1 cellular context compared by ENCODE assay signal in genomic region chr20:45266977-45267376, GRCh38.
TF ChIP-seq lines count a peak whose summit lies in the region.

No MANE protein-coding gene starts in this region.

TF ChIP-seq in H1, 55 proteins besides CTCF, POLR2A, EP300 and RAD21:
- TF ChIP-seq SP1 (IDR thresholded peaks at IDR 0.05; ENCODE audit: low read depth, low read length) = no peak
- no peak for TF ChIP-seq POLR2AphosphoS5 (IDR thresholded peaks at IDR 0.05; ENCODE audit: low read depth, low read length)
- TF ChIP-seq MAX (IDR thresholded peaks at IDR 0.05) = no peak
- TF ChIP-seq ZNF274 (IDR thresholded peaks at IDR 0.05; ENCODE audit: borderline replicate concordance, extremely low read depth, low read length) = no peak
- no peak for TF ChIP-seq TEAD4 (IDR thresholded peaks at IDR 0.05; ENCODE audit: low read depth, low read length)
- no peak for TF ChIP-seq SRF (IDR thresholded peaks at IDR 0.05; ENCODE audit: low read depth, low read length)
- no peak for TF ChIP-seq CHD7 (IDR thresholded peaks at IDR 0.05; ENCODE audit: insufficient replicate concordance, low read length)
- TF ChIP-seq TBP (IDR thresholded peaks at IDR 0.05; ENCODE audit: low read depth, low read length) = no peak
- TF ChIP-seq MAFK (IDR thresholded peaks at IDR 0.05; ENCODE audit: low read depth, low read length) = no peak
- no peak for TF ChIP-seq NRF1 (IDR thresholded peaks at IDR 0.05; ENCODE audit: low read depth, low read length)
- no peak for TF ChIP-seq TAF7 (optimal IDR thresholded peaks at IDR 0.05; ENCODE audit: borderline replicate concordance, low read depth, low read length)
- TF ChIP-seq RXRA (IDR thresholded peaks at IDR 0.05; ENCODE audit: insufficient read depth, low read depth, low read length) = no peak
- TF ChIP-seq GABPA (IDR thresholded peaks at IDR 0.05; ENCODE audit: borderline replicate concordance, insufficient read depth, low read length) = no peak
- no peak for TF ChIP-seq KDM4A (IDR thresholded peaks at IDR 0.05; ENCODE audit: low read depth, low read length, severe bottlenecking)
- no peak for TF ChIP-seq SUZ12 (IDR thresholded peaks at IDR 0.05; ENCODE audit: low read length)
